In genomic region chr3:140396110-140396509, GRCh38 we compare ENCODE assay signal across 7 cellular contexts.
"Had no signal": no experiment of that assay in that cellular context is flagged by ENCODE, and none has a peak within 500 bp of the region (broad histone marks: within the 10 kb centered on the region; RNA-seq: fewer than 3 reads in every experiment).

No MANE protein-coding gene starts in this region.

- FAIRE-seq: H1, H54, HTR-8/SVneo had no signal

- H3K9me3 Mint-ChIP-seq: GM23338, H9 had no signal

- H3K27ac Mint-ChIP-seq: GM23338, H9 had no signal

- H3K4me3 ChIP-seq: GM23338 had no signal

- DNase-seq: H9, HCEC 1CT, IMR-90 had no signal

- H3K4me3 Mint-ChIP-seq: GM23338, H9 had no signal

- ATAC-seq: GM23338 had no signal
